In genomic region chr17:13541032-13541480, GRCh38 we compare ENCODE assay signal across 1 cellular context.
TF ChIP-seq lines count a peak whose summit lies in the region.

No MANE protein-coding gene starts in this region.

TF ChIP-seq in SK-N-SH, 30 proteins besides CTCF, POLR2A, EP300 and RAD21 (continued from another document):
- peak; percentile 97 for TF ChIP-seq TCF12 (IDR thresholded peaks at IDR 0.05)
- TF ChIP-seq PBX3 (IDR thresholded peaks at IDR 0.05), result peak; percentile 92
- TF ChIP-seq TAF1 (IDR thresholded peaks at IDR 0.05; ENCODE audit: borderline replicate concordance, low read depth, low read length), result no peak
- TF ChIP-seq RFX5 (IDR thresholded peaks at IDR 0.05; ENCODE audit: low read length), result no peak
- TF ChIP-seq FOXM1 (IDR thresholded peaks at IDR 0.05; ENCODE audit: low read depth), result peak; percentile 97
- peak; percentile 99 for TF ChIP-seq TEAD4 (IDR thresholded peaks at IDR 0.05; ENCODE audit: borderline replicate concordance, insufficient read depth)
- TF ChIP-seq SMC3 (IDR thresholded peaks at IDR 0.05; ENCODE audit: low read depth, low read length), result no peak
- no peak for TF ChIP-seq CHD2 (IDR thresholded peaks at IDR 0.05; ENCODE audit: low read length, partially characterized antibody)
- TF ChIP-seq SIN3A (IDR thresholded peaks at IDR 0.05; ENCODE audit: borderline replicate concordance, low read depth, low read length), result 0 out of 2 replicates have a peak, but pooled peaks have one; percentile 15
- peak; percentile 87; the same call in 1 of the 2 replicates for TF ChIP-seq POLR2AphosphoS5 (IDR thresholded peaks at IDR 0.05; ENCODE audit: low read depth, low read length)
- TF ChIP-seq GATA2 (CRISPR knock-in tag; IDR thresholded peaks at IDR 0.05), result no peak
- TF ChIP-seq, protein P1, sequence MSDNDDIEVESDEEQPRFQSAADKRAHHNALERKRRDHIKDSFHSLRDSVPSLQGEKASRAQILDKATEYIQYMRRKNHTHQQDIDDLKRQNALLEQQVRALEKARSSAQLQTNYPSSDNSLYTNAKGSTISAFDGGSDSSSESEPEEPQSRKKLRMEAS (IDR thresholded peaks at IDR 0.05; ENCODE audit: low read depth), result 0 out of 2 replicates have a peak, but pooled peaks have one; percentile 15
- TF ChIP-seq, protein P2, sequence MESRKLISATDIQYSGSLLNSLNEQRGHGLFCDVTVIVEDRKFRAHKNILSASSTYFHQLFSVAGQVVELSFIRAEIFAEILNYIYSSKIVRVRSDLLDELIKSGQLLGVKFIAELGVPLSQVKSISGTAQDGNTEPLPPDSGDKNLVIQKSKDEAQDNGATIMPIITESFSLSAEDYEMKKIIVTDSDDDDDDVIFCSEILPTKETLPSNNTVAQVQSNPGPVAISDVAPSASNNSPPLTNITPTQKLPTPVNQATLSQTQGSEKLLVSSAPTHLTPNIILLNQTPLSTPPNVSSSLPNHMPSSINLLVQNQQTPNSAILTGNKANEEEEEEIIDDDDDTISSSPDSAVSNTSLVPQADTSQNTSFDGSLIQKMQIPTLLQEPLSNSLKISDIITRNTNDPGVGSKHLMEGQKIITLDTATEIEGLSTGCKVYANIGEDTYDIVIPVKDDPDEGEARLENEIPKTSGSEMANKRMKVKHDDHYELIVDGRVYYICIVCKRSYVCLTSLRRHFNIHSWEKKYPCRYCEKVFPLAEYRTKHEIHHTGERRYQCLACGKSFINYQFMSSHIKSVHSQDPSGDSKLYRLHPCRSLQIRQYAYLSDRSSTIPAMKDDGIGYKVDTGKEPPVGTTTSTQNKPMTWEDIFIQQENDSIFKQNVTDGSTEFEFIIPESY (IDR thresholded peaks at IDR 0.05; ENCODE audit: borderline replicate concordance, low read depth), result peak; percentile 85
- no peak for TF ChIP-seq USF1 (IDR thresholded peaks at IDR 0.05; ENCODE audit: borderline replicate concordance, low read depth)
